ENCODE assay signal across 28 cellular contexts in the genomic region with DNA sequence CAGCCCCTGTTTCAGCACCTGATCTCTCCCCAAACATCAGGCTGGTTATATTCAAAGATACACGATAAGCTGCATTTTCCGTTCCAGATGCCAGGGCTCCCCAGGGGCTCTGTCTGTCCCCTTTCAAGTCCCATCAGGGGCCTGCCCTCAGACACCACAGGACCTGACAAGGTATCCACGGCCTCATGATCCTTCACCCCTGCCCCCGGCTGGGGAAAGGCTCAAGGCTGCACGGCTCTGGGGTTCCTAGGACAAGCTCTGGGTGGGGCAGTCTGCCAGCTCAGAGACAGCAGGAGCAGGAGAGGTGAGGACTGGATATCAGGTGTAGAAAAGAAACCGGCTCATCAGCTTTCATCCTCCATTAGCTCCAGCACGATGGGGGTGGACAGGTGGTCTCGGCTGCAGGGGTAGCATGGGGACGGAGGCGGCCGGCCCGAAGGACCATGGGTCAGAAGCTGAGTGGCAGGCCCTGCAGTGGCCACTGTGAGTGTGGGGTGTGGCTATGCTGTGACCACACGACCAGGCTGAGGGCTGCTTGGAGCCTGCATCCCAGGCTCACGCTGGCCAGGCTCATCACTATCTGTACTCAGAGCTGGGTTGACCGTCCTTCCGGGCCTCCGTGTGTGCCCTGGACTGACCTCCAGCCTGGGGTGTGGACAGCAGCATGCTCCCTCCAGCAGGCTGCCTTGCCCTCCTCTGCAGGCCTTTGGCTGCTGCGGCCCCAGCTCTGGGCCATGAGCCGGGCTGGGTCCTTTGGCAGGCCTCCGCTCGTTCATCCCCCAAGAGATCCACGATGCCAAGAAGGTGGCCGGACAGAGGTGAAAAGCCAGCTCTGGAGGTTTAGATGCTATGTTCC.
"Had no signal": no experiment of that assay in that cellular context is flagged by ENCODE, and none has a peak within 500 bp of the region (broad histone marks: within the 10 kb centered on the region; RNA-seq: fewer than 3 reads in every experiment).

No MANE protein-coding gene starts in this region.

- ATAC-seq: activated T-cell treated with anti-CD3 and anti-CD28 coated beads, Interleukin-2, amount 50 U/mL, for 72 hours; gastrocnemius medialis had no signal

- DNase-seq: activated CD4-positive, alpha-beta T cell treated with anti-CD3 and anti-CD28 coated beads for 4 hours; activated CD4-positive, alpha-beta T cell treated with anti-CD3 and anti-CD28 coated beads, Interleukin-2, amount 50 U/mL, for 4 hours; activated effector memory CD4-positive, alpha-beta T cell treated with Interleukin-2 at 50 U/mL for 16 hours; activated naive CD4-positive, alpha-beta T cell treated with Interleukin-2 at 50 U/mL for 16 hours; activated T-cell treated with anti-CD3 and anti-CD28 coated beads for 4 hours; activated T-cell treated with anti-CD3 and anti-CD28 coated beads, Interleukin-2, amount 50 U/mL, for 72 hours; cerebellar nuclear complex; colonic mucosa; effector CD8-positive, alpha-beta T cell; gastrocnemius medialis; hippocampal formation; left cardiac atrium; mammary epithelial cell; naive B cell; right cardiac atrium; stimulated activated CD4-positive, alpha-beta T cell treated with anti-CD3 and anti-CD28 coated beads, Interleukin-2, amount 100 ng/mL, for 48 hours; stimulated activated naive CD8-positive, alpha-beta T cell treated with anti-CD3 and anti-CD28 coated beads, Interleukin-15, Interleukin-2, amounts not matched to agents 100 U/mL and 50 U/mL, for 24 hours; testis; transverse colon had no signal

- H3K4me1 ChIP-seq: ascending aorta, colonic mucosa, testis, transverse colon, vagina had no signal

- H3K36me3 ChIP-seq: ascending aorta, cardiac muscle cell, colonic mucosa, gastrocnemius medialis, transverse colon, vagina had no signal

- H3K4me1 Mint-ChIP-seq: naive B cell had no signal

- H3K9me3 Mint-ChIP-seq: activated T-cell treated with anti-CD3 and anti-CD28 coated beads, Interleukin-2, amount 50 U/mL, for 72 hours; naive B cell; T-helper 2 cell treated with Interferon-gamma antibody and Interleukin-4, amounts not matched to agents 5 μg/mL and 100 μg/mL, for 36 hours had no signal

- FAIRE-seq: endometrium, keratinocyte had no signal

- H3K4me3 Mint-ChIP-seq: activated naive CD8-positive, alpha-beta T cell; activated T-cell treated with anti-CD3 and anti-CD28 coated beads, Interleukin-2, amount 50 U/mL, for 72 hours; brain; naive B cell; T-helper 2 cell treated with Interferon-gamma antibody and Interleukin-4, amounts not matched to agents 5 μg/mL and 100 μg/mL, for 36 hours had no signal

- H3K27ac ChIP-seq: ascending aorta, cardiac muscle cell, colonic mucosa, epithelial cell of prostate, gastrocnemius medialis, testis, transverse colon, vagina had no signal

- H3K27me3 ChIP-seq: ascending aorta, cardiac muscle cell, colonic mucosa, testis, transverse colon, vagina had no signal

- H3K27ac Mint-ChIP-seq: activated naive CD8-positive, alpha-beta T cell; activated T-cell treated with anti-CD3 and anti-CD28 coated beads, Interleukin-2, amount 50 U/mL, for 72 hours; brain; T-helper 2 cell treated with Interferon-gamma antibody and Interleukin-4, amounts not matched to agents 5 μg/mL and 100 μg/mL, for 36 hours had no signal

- H3K36me3 Mint-ChIP-seq: activated naive CD8-positive, alpha-beta T cell; brain; naive B cell had no signal

- H3K4me3 ChIP-seq: ascending aorta, cardiac muscle cell, colonic mucosa, gastrocnemius medialis, testis, transverse colon, vagina had no signal

- H3K9me3 ChIP-seq: ascending aorta, colonic mucosa, gastrocnemius medialis, testis, transverse colon, vagina had no signal
